9 cellular contexts compared by ENCODE assay signal in genomic region chr6:149897855-149898744, GRCh38. TPM values are rescaled to one million over a fixed set of nuclear protein-coding genes. Genes with fewer than 3 reads are reported as not detected.
DNase-seq lines count a peak whose midpoint lies in the region; ATAC-seq and TF ChIP-seq lines count a peak whose summit lies in the region.
"Had no signal": no experiment of that assay in that cellular context is flagged by ENCODE, and none has a peak within 500 bp of the region (broad histone marks: within the 10 kb centered on the region; RNA-seq: fewer than 3 reads in every experiment).

RAET1E (minus strand) TSS chr6:149898113; CDS start chr6:149890901, 7,212 bp downstream.

- peak within 1 kb of the TSS; percentile 87 for H3K27ac ChIP-seq in RWPE2 (ENCODE audit: poor library complexity, severe bottlenecking)
- peak within 1 kb of the TSS; percentile 68 to 75 (median 71) for H3K27ac ChIP-seq in sigmoid colon

- no peak within 1 kb of the TSS for H3K4me3 ChIP-seq in RWPE2 (ENCODE audit: severe bottlenecking)
- H3K4me3 ChIP-seq in sigmoid colon = peak within 1 kb of the TSS; percentile 6 to 34 (median 32)

- TF ChIP-seq CTCF in RWPE2 (IDR thresholded peaks at IDR 0.05; ENCODE audit: poor library complexity, severe bottlenecking) (peak; percentile 13), sigmoid colon (IDR thresholded peaks at IDR 0.05) (no peak)

- H3K27me3 ChIP-seq in RWPE2 (ENCODE audit: insufficient read depth, poor library complexity, severe bottlenecking) (no peaks in the 10 kb centered on the region), sigmoid colon (no peaks in the 10 kb centered on the region)

- DNase-seq in Daoy (ENCODE audit: low read depth) (peak; percentile 38), RWPE2 (ENCODE audit: low spot score) (no peak), sigmoid colon (no peak), AG08395 (ENCODE audit: low spot score) (no peak), T-helper 2 cell (no peak), globus pallidus (ENCODE audit: low spot score) (no peak)
- DNase-seq: NCI-H1694 had no signal

- no peak for TF ChIP-seq POLR2A in sigmoid colon (IDR thresholded peaks at IDR 0.05)

- WGBS in sigmoid colon, 2 donors = 66 to 81% methylated on average over 17 of the region's 17 CpGs

- no peak for TF ChIP-seq EP300 in sigmoid colon (IDR thresholded peaks at IDR 0.05)

- H3K36me3 ChIP-seq in RWPE2 (ENCODE audit: low read depth) (no peaks in the 10 kb centered on the region), sigmoid colon (no peaks in the 10 kb centered on the region)

- intact Hi-C loops in sigmoid colon (cut with DNase I) = loop anchor here (1.0 kb wide), 1 partner anchor 33 kb away; no protein-coding TSS in a partner anchor

- peaks cover 46% of the 10 kb centered on the region for H3K4me1 ChIP-seq in RWPE2 (ENCODE audit: insufficient read depth, poor library complexity, severe bottlenecking)
- H3K4me1 ChIP-seq in sigmoid colon = peaks cover 0 to 32% (median 32%) of the 10 kb centered on the region in 4 donors

- H3K9me3 ChIP-seq in RWPE2 (ENCODE audit: severe bottlenecking) (no peaks in the 10 kb centered on the region), sigmoid colon (no peaks in the 10 kb centered on the region)

- no peak for ATAC-seq in RWPE2 (ENCODE audit: low read depth)
- ATAC-seq in esophagus mucosa = peak; percentile 75
- ATAC-seq in GM18519 (IDR thresholded peaks at IDR 0.05; ENCODE audit: low FRiP score, unreplicated experiment) = no peak

RNA-seq across cellular contexts. Expression of gene RAET1E, which starts in this region (rescaled TPM):
- total RNA-seq in Daoy (2014; rRNA removed; shearing (Covaris generic)) = 1.4 and 4.1 TPM in 2 replicates
- total RNA-seq in esophagus mucosa (101 TPM), sigmoid colon (under 1 TPM in 1 of 4 donors, not detected in 3; 0.33 TPM)
- polyA plus RNA-seq in sigmoid colon = under 1 TPM in 1 of 3 donors, not detected in 2; 0.15 TPM

Comparison
In these comparisons a context has a peak if more than half of its experiments do, and no peak if none do; other contexts are left out.
1. RNA of gene RAET1E (total RNA-seq): 101 TPM in esophagus mucosa (single experiment); 1.4 to 4.1 TPM in Daoy and 0.33 TPM in sigmoid colon; every median in the first group is over 10 times any median in the second.